ENCODE assay signal across 16 cellular contexts in genomic region chr21:33937146-33937545, GRCh38. TPM values are rescaled to one million over a fixed set of nuclear protein-coding genes. Genes with fewer than 3 reads are reported as not detected.
DNase-seq lines count a peak whose midpoint lies in the region; ATAC-seq and TF ChIP-seq lines count a peak whose summit lies in the region.
"Had no signal": no experiment of that assay in that cellular context is flagged by ENCODE, and none has a peak within 500 bp of the region (broad histone marks: within the 10 kb centered on the region; RNA-seq: fewer than 3 reads in every experiment).

No MANE protein-coding gene starts in this region.

- intact Hi-C loops in dendritic cell treated with granulocyte-macrophage colony-stimulating factor and Interleukin-4, amounts not matched to agents 40 ng/mL and 50 ng/mL, for 4 days (cut with micrococcal nuclease) = loop anchor here (5.0 kb wide), 1 partner anchor 40 kb away; no protein-coding TSS in a partner anchor

- H4K12ac ChIP-seq in trophoblast cell (ENCODE audit: low read depth, low read length) = no peak overlapping the region

- peaks cover 2% of the 10 kb centered on the region for H3K79me1 ChIP-seq in trophoblast cell (ENCODE audit: low read length)

- ATAC-seq in stimulated activated naive CD8-positive, alpha-beta T cell treated with anti-CD3 and anti-CD28 coated beads, Interleukin-15, amount 100 ng/mL, for 72 hours = peak; percentile 24
- ATAC-seq in GM18868 (IDR thresholded peaks at IDR 0.05; ENCODE audit: unreplicated experiment) (no peak), HG02852 (IDR thresholded peaks at IDR 0.05; ENCODE audit: unreplicated experiment) (no peak)

- H3K36me3 Mint-ChIP-seq in dendritic cell treated with granulocyte-macrophage colony-stimulating factor and Interleukin-4, amounts not matched to agents 40 ng/mL and 50 ng/mL, for 4 days (ENCODE audit: low read depth) = no peaks in the 10 kb centered on the region

- H2BK5ac ChIP-seq in trophoblast cell (ENCODE audit: low read depth, low read length, poor library complexity) = no peak overlapping the region

- H4K8ac ChIP-seq in trophoblast cell (ENCODE audit: low read depth, low read length) = no peak overlapping the region

- H3K4me1 ChIP-seq in Peyer's patch = peaks cover 0 to 7% (median 0%) of the 10 kb centered on the region in 4 donors
- H3K4me1 ChIP-seq in trophoblast cell (ENCODE audit: control insufficient read depth in 1 of 2, insufficient read depth in 2 of 2, low read length in 2 of 2) = peaks cover 0 to 9% of the 10 kb centered on the region in 2 experiments

- H3K4me3 Mint-ChIP-seq in dendritic cell treated with granulocyte-macrophage colony-stimulating factor and Interleukin-4, amounts not matched to agents 40 ng/mL and 50 ng/mL, for 4 days = no peak overlapping the region
- peak overlapping the region; percentile 80 to 94 for H3K4me3 Mint-ChIP-seq in stimulated activated naive CD8-positive, alpha-beta T cell treated with anti-CD3 and anti-CD28 coated beads, Interleukin-15, amount 100 ng/mL, for 72 hours

- H3K27ac ChIP-seq in Peyer's patch (peak overlapping the region; percentile 29 to 66 (median 49)), trophoblast cell (ENCODE audit: low read depth, low read length) (no peak overlapping the region)
- H3K27ac ChIP-seq: epithelial cell of prostate, VCaP had no signal

- no peaks in the 10 kb centered on the region for H3K79me2 ChIP-seq in trophoblast cell (ENCODE audit: control insufficient read depth, insufficient read depth, low read length, poor library complexity)

- no peaks in the 10 kb centered on the region for H3K27me3 Mint-ChIP-seq in dendritic cell treated with granulocyte-macrophage colony-stimulating factor and Interleukin-4, amounts not matched to agents 40 ng/mL and 50 ng/mL, for 4 days
- H3K27me3 Mint-ChIP-seq in stimulated activated naive CD8-positive, alpha-beta T cell treated with anti-CD3 and anti-CD28 coated beads, Interleukin-15, amount 100 ng/mL, for 72 hours = no peaks in the 10 kb centered on the region

- TF ChIP-seq CTCF in Peyer's patch (IDR thresholded peaks at IDR 0.05) = no peak

- H3K4me3 ChIP-seq in Peyer's patch = no peak overlapping the region
- H3K4me3 ChIP-seq in trophoblast cell (ENCODE audit: low read depth, low read length) = no peak overlapping the region

- H2AK5ac ChIP-seq in trophoblast cell (ENCODE audit: low read length) = no peak overlapping the region

- H2BK120ac ChIP-seq in trophoblast cell (ENCODE audit: insufficient read depth, low read length, poor library complexity) = no peak overlapping the region

- peaks cover 64% of the 10 kb centered on the region for H3K4me1 Mint-ChIP-seq in dendritic cell treated with granulocyte-macrophage colony-stimulating factor and Interleukin-4, amounts not matched to agents 40 ng/mL and 50 ng/mL, for 4 days (ENCODE audit: low read depth)
- H3K4me1 Mint-ChIP-seq in stimulated activated naive CD8-positive, alpha-beta T cell treated with anti-CD3 and anti-CD28 coated beads, Interleukin-15, amount 100 ng/mL, for 72 hours = peaks cover 71% of the 10 kb centered on the region

- H3K36me3 ChIP-seq in Peyer's patch = no peaks in the 10 kb centered on the region
- H3K36me3 ChIP-seq in trophoblast cell (ENCODE audit: control insufficient read depth in 1 of 2, insufficient read depth in 2 of 2, low read length in 2 of 2) = no peaks in the 10 kb centered on the region

- no peak overlapping the region for H3K14ac ChIP-seq in trophoblast cell (ENCODE audit: low read length)

- no peak overlapping the region for H2BK12ac ChIP-seq in trophoblast cell (ENCODE audit: low read length)

- no peak overlapping the region for H3K23ac ChIP-seq in trophoblast cell (ENCODE audit: low read length)

- H3K9me3 Mint-ChIP-seq in dendritic cell treated with granulocyte-macrophage colony-stimulating factor and Interleukin-4, amounts not matched to agents 40 ng/mL and 50 ng/mL, for 4 days = no peaks in the 10 kb centered on the region
- no peaks in the 10 kb centered on the region for H3K9me3 Mint-ChIP-seq in stimulated activated naive CD8-positive, alpha-beta T cell treated with anti-CD3 and anti-CD28 coated beads, Interleukin-15, amount 100 ng/mL, for 72 hours

- DNase-seq in activated CD8-positive, alpha-beta memory T cell treated with anti-CD3 and anti-CD28 coated beads for 24 hours = peak; percentile 65
- DNase-seq in activated CD8-positive, alpha-beta memory T cell treated with anti-CD3 and anti-CD28 coated beads, Interleukin-2, amount 50 U/mL, for 4 hours = no peak
- DNase-seq in Peyer's patch = no peak
- no peak for DNase-seq in stimulated activated naive CD8-positive, alpha-beta T cell treated with anti-CD3 and anti-CD28 coated beads, Interleukin-15, amount 100 ng/mL, for 72 hours
- DNase-seq in trophoblast cell = no peak
- DNase-seq: ACHN, head of caudate nucleus, NCI-H2029 treated with DMSO at 0.1 percent for 48 hours, NCI-H774, SHP77, small intestine had no signal

- H3K9ac ChIP-seq in trophoblast cell (ENCODE audit: low read length) = no peak overlapping the region

- H3K18ac ChIP-seq in trophoblast cell (ENCODE audit: low read length) = no peak overlapping the region

- H2AFZ ChIP-seq in trophoblast cell (ENCODE audit: insufficient read depth, low read length, poor library complexity) = no peak overlapping the region

- no peak overlapping the region for H4K91ac ChIP-seq in trophoblast cell (ENCODE audit: low read depth, low read length)

- H3K27me3 ChIP-seq in Peyer's patch = no peaks in the 10 kb centered on the region
- H3K27me3 ChIP-seq in trophoblast cell (ENCODE audit: insufficient read depth, low read length) = no peaks in the 10 kb centered on the region

- H3K4ac ChIP-seq in trophoblast cell (ENCODE audit: low read depth, low read length) = no peak overlapping the region

- peak overlapping the region; percentile 64 for H3K27ac Mint-ChIP-seq in dendritic cell treated with granulocyte-macrophage colony-stimulating factor and Interleukin-4, amounts not matched to agents 40 ng/mL and 50 ng/mL, for 4 days
- peak overlapping the region; percentile 89 to 91 for H3K27ac Mint-ChIP-seq in stimulated activated naive CD8-positive, alpha-beta T cell treated with anti-CD3 and anti-CD28 coated beads, Interleukin-15, amount 100 ng/mL, for 72 hours

- no CpG with 5 or more reads among the region's 4 CpGs for WGBS in trophoblast cell (ENCODE audit: extremely low coverage, insufficient coverage, insufficient read length)

- H3K4me2 ChIP-seq in trophoblast cell (ENCODE audit: low read length) = no peak overlapping the region

- no peak for TF ChIP-seq POLR2A in Peyer's patch (IDR thresholded peaks at IDR 0.05)

- no peaks in the 10 kb centered on the region for H3K9me3 ChIP-seq in Peyer's patch
- no peaks in the 10 kb centered on the region for H3K9me3 ChIP-seq in trophoblast cell (ENCODE audit: insufficient read depth, low read depth, low read length)

RNA-seq across cellular contexts. Expression of gene ATP5PO, which starts 21.5 kb away (rescaled TPM):
- 100 to 1,000 TPM; 178 to 291 (median 203) TPM for total RNA-seq in Peyer's patch
- 330 and 331 TPM in 2 replicates for polyA plus RNA-seq in trophoblast cell (2013)
